ENCODE assay signal across 1 cellular context in the genomic region with DNA sequence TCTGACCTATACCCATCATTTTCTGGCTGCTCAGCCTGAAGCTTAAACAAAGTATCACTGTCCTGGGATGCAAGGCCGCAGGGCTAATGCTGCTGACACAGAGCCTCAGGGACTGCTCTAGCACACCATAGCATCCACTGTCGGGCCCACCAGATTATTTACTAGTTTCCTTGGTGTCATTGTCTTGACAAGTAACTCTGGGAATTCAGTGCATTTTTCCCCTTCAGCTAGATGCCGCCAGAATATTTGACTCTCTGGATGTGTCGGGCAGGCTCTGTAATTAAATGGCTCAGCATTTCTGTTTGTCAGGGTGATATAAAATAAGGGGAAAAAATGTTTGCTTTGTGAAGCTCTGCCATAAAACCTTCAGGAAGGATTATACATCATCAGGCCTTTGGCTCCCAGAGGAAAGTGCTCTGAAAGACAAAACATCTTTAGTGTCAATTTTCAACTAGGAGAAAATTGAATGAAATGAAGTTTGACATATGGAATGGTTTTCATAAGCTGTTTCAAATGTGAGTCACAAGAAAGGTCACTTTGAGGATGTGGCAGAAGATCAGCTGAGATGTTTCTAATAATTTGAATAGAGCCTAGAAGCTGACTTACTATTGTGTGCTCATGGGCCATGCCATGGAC.
TF ChIP-seq lines count a peak whose summit lies in the region.

No MANE protein-coding gene starts in this region.

TF ChIP-seq in WTC11, 78 proteins besides CTCF, POLR2A, EP300 and RAD21 (continued from another document):
- TF ChIP-seq ARID4B (CRISPR knock-in tag; IDR thresholded peaks at IDR 0.05; ENCODE audit: borderline replicate concordance), result no peak
- no peak for TF ChIP-seq NFE2L1 (CRISPR knock-in tag; IDR thresholded peaks at IDR 0.05)
- TF ChIP-seq, protein P1, sequence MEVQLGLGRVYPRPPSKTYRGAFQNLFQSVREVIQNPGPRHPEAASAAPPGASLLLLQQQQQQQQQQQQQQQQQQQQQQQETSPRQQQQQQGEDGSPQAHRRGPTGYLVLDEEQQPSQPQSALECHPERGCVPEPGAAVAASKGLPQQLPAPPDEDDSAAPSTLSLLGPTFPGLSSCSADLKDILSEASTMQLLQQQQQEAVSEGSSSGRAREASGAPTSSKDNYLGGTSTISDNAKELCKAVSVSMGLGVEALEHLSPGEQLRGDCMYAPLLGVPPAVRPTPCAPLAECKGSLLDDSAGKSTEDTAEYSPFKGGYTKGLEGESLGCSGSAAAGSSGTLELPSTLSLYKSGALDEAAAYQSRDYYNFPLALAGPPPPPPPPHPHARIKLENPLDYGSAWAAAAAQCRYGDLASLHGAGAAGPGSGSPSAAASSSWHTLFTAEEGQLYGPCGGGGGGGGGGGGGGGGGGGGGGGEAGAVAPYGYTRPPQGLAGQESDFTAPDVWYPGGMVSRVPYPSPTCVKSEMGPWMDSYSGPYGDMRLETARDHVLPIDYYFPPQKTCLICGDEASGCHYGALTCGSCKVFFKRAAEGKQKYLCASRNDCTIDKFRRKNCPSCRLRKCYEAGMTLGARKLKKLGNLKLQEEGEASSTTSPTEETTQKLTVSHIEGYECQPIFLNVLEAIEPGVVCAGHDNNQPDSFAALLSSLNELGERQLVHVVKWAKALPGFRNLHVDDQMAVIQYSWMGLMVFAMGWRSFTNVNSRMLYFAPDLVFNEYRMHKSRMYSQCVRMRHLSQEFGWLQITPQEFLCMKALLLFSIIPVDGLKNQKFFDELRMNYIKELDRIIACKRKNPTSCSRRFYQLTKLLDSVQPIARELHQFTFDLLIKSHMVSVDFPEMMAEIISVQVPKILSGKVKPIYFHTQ (CRISPR knock-in tag; IDR thresholded peaks at IDR 0.05), result no peak
- no peak for TF ChIP-seq FOXP1 (CRISPR knock-in tag; IDR thresholded peaks at IDR 0.05; ENCODE audit: borderline replicate concordance)
- TF ChIP-seq ZNF532 (CRISPR knock-in tag; IDR thresholded peaks at IDR 0.05; ENCODE audit: borderline replicate concordance), result no peak
- no peak for TF ChIP-seq CREB1 (CRISPR knock-in tag; IDR thresholded peaks at IDR 0.05)
- no peak for TF ChIP-seq ZNF396 (CRISPR knock-in tag; IDR thresholded peaks at IDR 0.05; ENCODE audit: borderline replicate concordance)
- no peak for TF ChIP-seq E2F4 (CRISPR knock-in tag; IDR thresholded peaks at IDR 0.05; ENCODE audit: borderline replicate concordance, low read depth)
- TF ChIP-seq ZNF219 (CRISPR knock-in tag; IDR thresholded peaks at IDR 0.05; ENCODE audit: borderline replicate concordance), result no peak
- TF ChIP-seq ZNF416 (CRISPR knock-in tag; IDR thresholded peaks at IDR 0.05), result no peak
- TF ChIP-seq ZNF425 (CRISPR knock-in tag; conservative IDR thresholded peaks at IDR 0.05), result no peak
- TF ChIP-seq, protein P2, sequence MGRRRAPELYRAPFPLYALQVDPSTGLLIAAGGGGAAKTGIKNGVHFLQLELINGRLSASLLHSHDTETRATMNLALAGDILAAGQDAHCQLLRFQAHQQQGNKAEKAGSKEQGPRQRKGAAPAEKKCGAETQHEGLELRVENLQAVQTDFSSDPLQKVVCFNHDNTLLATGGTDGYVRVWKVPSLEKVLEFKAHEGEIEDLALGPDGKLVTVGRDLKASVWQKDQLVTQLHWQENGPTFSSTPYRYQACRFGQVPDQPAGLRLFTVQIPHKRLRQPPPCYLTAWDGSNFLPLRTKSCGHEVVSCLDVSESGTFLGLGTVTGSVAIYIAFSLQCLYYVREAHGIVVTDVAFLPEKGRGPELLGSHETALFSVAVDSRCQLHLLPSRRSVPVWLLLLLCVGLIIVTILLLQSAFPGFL (CRISPR knock-in tag; IDR thresholded peaks at IDR 0.05; ENCODE audit: borderline replicate concordance), result no peak
- no peak for TF ChIP-seq TCF7 (CRISPR knock-in tag; IDR thresholded peaks at IDR 0.05; ENCODE audit: low read depth)
TF ChIP-seq in WTC11: peak in this region for 0.
